In the genomic region with DNA sequence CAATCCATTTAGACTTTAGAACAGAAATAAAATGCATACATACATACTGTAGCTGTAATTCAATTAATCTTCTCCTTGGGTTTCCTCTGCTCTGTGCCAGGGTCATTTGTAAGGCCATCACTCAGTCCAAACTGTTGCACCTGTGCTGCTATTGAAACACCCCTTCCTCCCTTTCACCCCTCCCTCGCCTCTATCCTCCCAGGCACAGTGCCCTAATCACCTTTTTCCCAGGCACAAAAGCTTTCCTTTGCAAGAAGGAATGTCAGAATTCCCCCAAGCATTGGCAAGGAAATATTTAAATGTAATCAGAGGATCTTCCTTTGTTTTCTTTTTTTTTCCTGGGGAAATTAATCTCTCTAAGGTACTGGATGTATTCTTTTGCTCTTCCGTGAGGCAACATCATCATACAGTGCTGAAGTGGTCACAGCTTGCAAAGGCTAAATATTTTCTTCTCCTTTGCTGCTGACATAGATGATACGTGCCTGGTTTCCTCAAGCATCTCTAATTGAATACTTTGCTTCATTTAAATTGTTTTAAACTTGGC, we compare ENCODE assay signal across 18 cellular contexts.
DNase-seq lines count a peak whose midpoint lies in the region; ATAC-seq and TF ChIP-seq lines count a peak whose summit lies in the region.
"Had no signal": no experiment of that assay in that cellular context is flagged by ENCODE, and none has a peak within 500 bp of the region (broad histone marks: within the 10 kb centered on the region; RNA-seq: fewer than 3 reads in every experiment).

No MANE protein-coding gene starts in this region.

- RAD21 ChIA-PET in HCT116 (lab: Charles Lee; ENCODE audit: low non-redundant PET in 1 of 2, low total read pairs in 2 of 2, uncharacterized antibody in 2 of 2, unreplicated experiment in 2 of 2): no interaction called here

- no peaks in the 10 kb centered on the region for H3K36me3 ChIP-seq in HCT116 (ENCODE audit: control insufficient read depth in 1 of 2, insufficient read depth in 2 of 2, low read length in 2 of 2)
- no peaks in the 10 kb centered on the region for H3K36me3 ChIP-seq in body of pancreas (replicated peaks in 1 of 2; ENCODE audit: insufficient read depth in 1 of 2, low read depth in 2 of 2)
- H3K36me3 ChIP-seq in Peyer's patch: no peaks in the 10 kb centered on the region

- 51 to 54% methylated on average over 3 of the region's 3 CpGs for WGBS in body of pancreas, 2 donors

- no peaks in the 10 kb centered on the region for H3K79me2 ChIP-seq in HCT116 (ENCODE audit: insufficient read depth, low read length)

- DNase-seq in Daoy (ENCODE audit: low read depth) (peak; percentile 3), HCT116 (ENCODE audit: low read depth, low spot score) (no peak), body of pancreas (no peak), left kidney (ENCODE audit: low read depth, low spot score) (peak; percentile 27), KBM-7 (no peak), GM19238 (ENCODE audit: insufficient read length, low spot score) (no peak), Peyer's patch (no peak)
- DNase-seq: Calu3; CD4-positive, alpha-beta T cell; DMS79 treated with DMSO at 0.1 percent for 48 hours; GF-D8; MV-4-11; NCI-H1694; NCI-H2171; NCI-H446 treated with DMSO at 0.1 percent for 48 hours; NK-92 treated with Interleukin-12 subunit alpha and Interleukin-12 subunit beta, amount 100 ng/mL, for 24 hours had no signal

- H2AFZ ChIP-seq in HCT116 (ENCODE audit: low read depth, low read length, poor library complexity, severe bottlenecking): peak overlapping the region; percentile 50

- in situ Hi-C loops in KBM-7 (cut with MboI; ENCODE audit: low pct_unique_long_range_greater_than_20kb, low sequenced_read_pairs): loop anchor here (25.0 kb wide), 2 partner anchors 599 to 799 kb away; no protein-coding TSS in a partner anchor

- no peaks in the 10 kb centered on the region for H3K9me2 ChIP-seq in HCT116 (ENCODE audit: insufficient read depth)

- TF ChIP-seq POLR2A in HCT116 (IDR thresholded peaks at IDR 0.05; ENCODE audit: borderline replicate concordance, extremely low read depth, insufficient read depth, insufficient read length) (no peak), body of pancreas (IDR thresholded peaks at IDR 0.05) (no peak), Peyer's patch (IDR thresholded peaks at IDR 0.05) (no peak)

- TF ChIP-seq RAD21 in HCT116 (IDR thresholded peaks at IDR 0.05; ENCODE audit: low read depth): no peak

- CTCF ChIA-PET in HCT116 (lab: Charles Lee): no interaction called here

- H3K4me2 ChIP-seq in HCT116 (ENCODE audit: low read length): no peak overlapping the region; the same call in 1 of the 2 replicates

- H3K4me3 ChIP-seq in HCT116 (replicated peaks in 1 of 2; ENCODE audit: low read depth in 1 of 2, low read length in 2 of 2) (no peak overlapping the region), body of pancreas (no peak overlapping the region), Peyer's patch (no peak overlapping the region)

- H3K27ac ChIP-seq in HCT116 (ENCODE audit: low read depth, low read length) (no peak overlapping the region), body of pancreas (peak overlapping the region in 2 of 4 donors; percentile 29 to 33), Peyer's patch (no peak overlapping the region)

- peaks cover 20 to 71% of the 10 kb centered on the region in 2 experiments for H3K4me1 ChIP-seq in HCT116 (ENCODE audit: control insufficient read depth in 1 of 2, insufficient read depth in 2 of 2, low read length in 2 of 2)
- peaks cover 15% of the 10 kb centered on the region for H3K4me1 ChIP-seq in body of pancreas
- peaks cover 0 to 5% (median 0%) of the 10 kb centered on the region in 4 donors for H3K4me1 ChIP-seq in Peyer's patch

- H4K20me1 ChIP-seq in HCT116 (ENCODE audit: insufficient read depth): no peaks in the 10 kb centered on the region

- POLR2A ChIA-PET in HCT116 (lab: Charles Lee): no interaction called here

- no peak overlapping the region for H3K9ac ChIP-seq in HCT116 (ENCODE audit: low read length)

- intact Hi-C loops in HCT116 (cut with micrococcal nuclease) (loop anchor here (10.0 kb wide), 2 partner anchors 257 to 387 kb away; no protein-coding TSS in a partner anchor), body of pancreas (cut with DNase I) (no loop called here)

- ATAC-seq in HCT116 (no peak), body of pancreas (peak; percentile 8), HG03378 (IDR thresholded peaks at IDR 0.05; ENCODE audit: unreplicated experiment) (no peak)
- ATAC-seq: PC-3 had no signal

- no TSS peak for BruUV-seq in HCT116 (replicated peaks; lab: Mats Ljungman, UMichigan)

- TF ChIP-seq CTCF in HCT116 (IDR thresholded peaks at IDR 0.05 in 2 of 3, conservative IDR thresholded peaks at IDR 0.05 in 1 of 3; ENCODE audit: borderline replicate concordance in 1 of 3, insufficient read depth in 1 of 3, low read depth in 2 of 3, low read length in 2 of 3) (no peak), body of pancreas (IDR thresholded peaks at IDR 0.05) (no peak), Peyer's patch (IDR thresholded peaks at IDR 0.05) (no peak)

- H3K27me3 ChIP-seq in HCT116 (ENCODE audit: insufficient read depth, low read length) (no peaks in the 10 kb centered on the region), body of pancreas (no peaks in the 10 kb centered on the region), Peyer's patch (no peaks in the 10 kb centered on the region)

- H3K9me3 ChIP-seq in HCT116 (ENCODE audit: control insufficient read depth in 1 of 2, insufficient read depth in 1 of 2, low read depth in 1 of 2, low read length in 2 of 2) (no peaks in the 10 kb centered on the region), body of pancreas (no peaks in the 10 kb centered on the region), Peyer's patch (no peaks in the 10 kb centered on the region)

TF ChIP-seq in HCT116, 20 proteins besides CTCF, POLR2A, EP300 and RAD21:
- TF ChIP-seq JUND (IDR thresholded peaks at IDR 0.05) (no peak), FOSL1 (IDR thresholded peaks at IDR 0.05; ENCODE audit: low read depth) (no peak), POLR2AphosphoS5 (IDR thresholded peaks at IDR 0.05; ENCODE audit: low read depth, low read length) (no peak), ZFX (IDR thresholded peaks at IDR 0.05) (no peak), SRF (IDR thresholded peaks at IDR 0.05; ENCODE audit: low read depth) (no peak), TCF7L2 (IDR thresholded peaks at IDR 0.05; ENCODE audit: borderline replicate concordance, extremely low read depth, insufficient read depth, insufficient read length) (no peak), YY1 (IDR thresholded peaks at IDR 0.05; ENCODE audit: extremely low read depth, insufficient replicate concordance, low read depth, low read length) (no peak), SP1 (IDR thresholded peaks at IDR 0.05; ENCODE audit: low read depth) (no peak), EZH2 (IDR thresholded peaks at IDR 0.05) (no peak), ELF1 (IDR thresholded peaks at IDR 0.05; ENCODE audit: borderline replicate concordance, low read depth) (no peak), EGR1 (IDR thresholded peaks at IDR 0.05; ENCODE audit: low read depth) (no peak)
- TF ChIP-seq, protein P1, sequence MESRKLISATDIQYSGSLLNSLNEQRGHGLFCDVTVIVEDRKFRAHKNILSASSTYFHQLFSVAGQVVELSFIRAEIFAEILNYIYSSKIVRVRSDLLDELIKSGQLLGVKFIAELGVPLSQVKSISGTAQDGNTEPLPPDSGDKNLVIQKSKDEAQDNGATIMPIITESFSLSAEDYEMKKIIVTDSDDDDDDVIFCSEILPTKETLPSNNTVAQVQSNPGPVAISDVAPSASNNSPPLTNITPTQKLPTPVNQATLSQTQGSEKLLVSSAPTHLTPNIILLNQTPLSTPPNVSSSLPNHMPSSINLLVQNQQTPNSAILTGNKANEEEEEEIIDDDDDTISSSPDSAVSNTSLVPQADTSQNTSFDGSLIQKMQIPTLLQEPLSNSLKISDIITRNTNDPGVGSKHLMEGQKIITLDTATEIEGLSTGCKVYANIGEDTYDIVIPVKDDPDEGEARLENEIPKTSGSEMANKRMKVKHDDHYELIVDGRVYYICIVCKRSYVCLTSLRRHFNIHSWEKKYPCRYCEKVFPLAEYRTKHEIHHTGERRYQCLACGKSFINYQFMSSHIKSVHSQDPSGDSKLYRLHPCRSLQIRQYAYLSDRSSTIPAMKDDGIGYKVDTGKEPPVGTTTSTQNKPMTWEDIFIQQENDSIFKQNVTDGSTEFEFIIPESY (IDR thresholded peaks at IDR 0.05; ENCODE audit: extremely low read depth, insufficient replicate concordance, low read length): no peak
- TF ChIP-seq, protein P2, sequence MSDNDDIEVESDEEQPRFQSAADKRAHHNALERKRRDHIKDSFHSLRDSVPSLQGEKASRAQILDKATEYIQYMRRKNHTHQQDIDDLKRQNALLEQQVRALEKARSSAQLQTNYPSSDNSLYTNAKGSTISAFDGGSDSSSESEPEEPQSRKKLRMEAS (IDR thresholded peaks at IDR 0.05): no peak

Comparison
In these comparisons a context has a peak if more than half of its experiments do, and no peak if none do; other contexts are left out.
1. DNase-seq: peak in Daoy (single experiment) and left kidney (single experiment); none in HCT116 (single experiment), body of pancreas (0 of 4), KBM-7 (single experiment), GM19238 (single experiment) and Peyer's patch (0 of 3).